ENCODE assay signal across 17 cellular contexts in the genomic region with DNA sequence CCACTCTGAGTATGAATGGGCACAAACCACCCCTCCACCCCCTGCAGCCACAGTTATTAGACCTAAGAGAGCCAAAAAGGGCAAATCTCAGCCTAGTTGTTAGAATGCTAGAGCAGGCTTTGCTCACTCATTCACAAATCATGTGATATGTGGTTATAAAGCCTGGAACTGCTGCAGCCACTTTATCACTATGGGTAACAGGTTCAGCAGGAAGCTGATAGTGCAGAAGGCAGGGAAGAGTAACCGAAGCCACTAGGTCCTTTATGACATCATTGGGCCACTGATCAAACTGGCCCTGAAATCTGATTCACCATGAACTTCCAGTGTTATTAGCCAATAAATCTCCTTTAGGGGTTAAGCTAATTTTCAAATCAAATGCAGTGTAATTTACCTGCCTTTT.
"Had no signal": no experiment of that assay in that cellular context is flagged by ENCODE, and none has a peak within 500 bp of the region (broad histone marks: within the 10 kb centered on the region; RNA-seq: fewer than 3 reads in every experiment).

No MANE protein-coding gene starts in this region.

- H3K4me3 ChIP-seq: coronary artery, heart right ventricle, left ventricle myocardium inferior, ovary, thoracic aorta, upper lobe of left lung had no signal

- H3K36me3 ChIP-seq: heart right ventricle, left ventricle myocardium inferior, ovary, thoracic aorta, upper lobe of left lung had no signal

- H3K9me3 ChIP-seq: heart right ventricle, left ventricle myocardium inferior, ovary, thoracic aorta, upper lobe of left lung had no signal

- DNase-seq: activated CD4-positive, alpha-beta memory T cell treated with anti-CD3 and anti-CD28 coated beads for 36 hours; activated CD4-positive, alpha-beta T cell treated with anti-CD3 and anti-CD28 coated beads for 48 hours; activated naive CD4-positive, alpha-beta T cell treated with Interleukin-2 at 50 U/mL for 16 hours; activated naive CD8-positive, alpha-beta T cell treated with anti-CD3 and anti-CD28 coated beads for 36 hours; activated T-cell treated with anti-CD3 and anti-CD28 coated beads, Interleukin-2, amount 50 U/mL, for 48 hours; cerebellar nuclear complex; heart right ventricle; left ventricle myocardium inferior; ovary; right cardiac atrium; stimulated activated CD4-positive, alpha-beta T cell treated with anti-CD3 and anti-CD28 coated beads, Interleukin-4, amount 100 ng/mL, for 24 hours; stimulated activated naive CD4-positive, alpha-beta T cell treated with Interleukin-2 at 50 U/mL for 16 hours; T-helper 1 cell; upper lobe of left lung had no signal

- H3K4me1 ChIP-seq: heart right ventricle, left ventricle myocardium inferior, upper lobe of left lung had no signal

- ATAC-seq: heart right ventricle; natural killer cell treated with Interleukin-12 subunit alpha and Interleukin-12 subunit beta and Interleukin-15 and Interleukin-18, amount 100 ng/mL, for 72 hours; right cardiac atrium had no signal
